1 cellular context compared by ENCODE assay signal in genomic region chr19:7072541-7072940, GRCh38.
TF ChIP-seq lines count a peak whose summit lies in the region.

No MANE protein-coding gene starts in this region.

TF ChIP-seq in SK-N-SH treated with all-trans-retinoic acid at 6 μM for 48 hours, 23 proteins besides CTCF, POLR2A, EP300 and RAD21 (continued from another document):
- TF ChIP-seq, protein P1, sequence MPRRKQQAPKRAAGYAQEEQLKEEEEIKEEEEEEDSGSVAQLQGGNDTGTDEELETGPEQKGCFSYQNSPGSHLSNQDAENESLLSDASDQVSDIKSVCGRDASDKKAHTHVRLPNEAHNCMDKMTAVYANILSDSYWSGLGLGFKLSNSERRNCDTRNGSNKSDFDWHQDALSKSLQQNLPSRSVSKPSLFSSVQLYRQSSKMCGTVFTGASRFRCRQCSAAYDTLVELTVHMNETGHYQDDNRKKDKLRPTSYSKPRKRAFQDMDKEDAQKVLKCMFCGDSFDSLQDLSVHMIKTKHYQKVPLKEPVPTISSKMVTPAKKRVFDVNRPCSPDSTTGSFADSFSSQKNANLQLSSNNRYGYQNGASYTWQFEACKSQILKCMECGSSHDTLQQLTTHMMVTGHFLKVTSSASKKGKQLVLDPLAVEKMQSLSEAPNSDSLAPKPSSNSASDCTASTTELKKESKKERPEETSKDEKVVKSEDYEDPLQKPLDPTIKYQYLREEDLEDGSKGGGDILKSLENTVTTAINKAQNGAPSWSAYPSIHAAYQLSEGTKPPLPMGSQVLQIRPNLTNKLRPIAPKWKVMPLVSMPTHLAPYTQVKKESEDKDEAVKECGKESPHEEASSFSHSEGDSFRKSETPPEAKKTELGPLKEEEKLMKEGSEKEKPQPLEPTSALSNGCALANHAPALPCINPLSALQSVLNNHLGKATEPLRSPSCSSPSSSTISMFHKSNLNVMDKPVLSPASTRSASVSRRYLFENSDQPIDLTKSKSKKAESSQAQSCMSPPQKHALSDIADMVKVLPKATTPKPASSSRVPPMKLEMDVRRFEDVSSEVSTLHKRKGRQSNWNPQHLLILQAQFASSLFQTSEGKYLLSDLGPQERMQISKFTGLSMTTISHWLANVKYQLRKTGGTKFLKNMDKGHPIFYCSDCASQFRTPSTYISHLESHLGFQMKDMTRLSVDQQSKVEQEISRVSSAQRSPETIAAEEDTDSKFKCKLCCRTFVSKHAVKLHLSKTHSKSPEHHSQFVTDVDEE (CRISPR knock-in tag; IDR thresholded peaks at IDR 0.05) = no peak
